8 cellular contexts compared by ENCODE assay signal in the genomic region with DNA sequence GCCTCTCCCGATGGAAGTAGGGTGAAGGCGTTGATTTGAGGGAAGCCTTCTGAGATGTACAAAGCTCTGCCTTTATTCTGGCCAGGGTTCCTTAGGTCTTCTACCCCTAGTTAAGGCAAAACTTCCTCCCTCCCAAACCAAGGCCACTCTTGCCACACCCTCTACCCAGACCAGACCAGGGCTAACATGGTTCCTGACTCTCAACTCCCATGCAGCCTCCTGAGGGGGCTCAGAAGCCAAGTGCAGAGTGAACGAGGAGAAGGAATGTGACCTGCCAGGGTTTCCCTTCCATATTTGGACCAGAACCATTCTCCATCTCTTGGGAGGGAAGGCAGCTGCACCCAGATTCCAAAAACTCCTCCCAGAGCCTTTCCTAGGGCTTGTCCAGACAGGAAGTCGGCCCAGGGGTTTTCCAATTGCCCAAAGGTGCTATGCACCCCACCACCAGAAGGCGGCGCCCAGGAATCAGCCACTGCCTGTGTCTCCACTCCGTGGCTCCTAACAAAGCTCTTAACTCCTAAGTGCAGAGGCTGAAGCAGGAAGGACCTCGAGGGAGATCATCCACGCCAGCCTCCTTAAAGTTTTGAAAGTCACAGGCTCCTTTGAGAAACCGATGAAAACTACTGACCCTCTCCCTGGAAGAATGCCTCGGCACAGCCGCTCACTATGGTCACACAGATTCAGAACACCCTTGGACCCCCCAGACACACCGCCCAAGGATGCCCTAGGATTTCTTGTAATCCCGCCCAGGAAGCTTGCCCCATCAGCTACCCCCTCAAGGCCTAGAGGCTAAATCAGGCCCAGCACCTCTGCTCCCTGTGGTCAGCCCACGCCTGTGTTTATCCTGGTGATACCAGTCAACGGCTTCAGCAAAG.
A peak's percentile ranks its signal among the peaks of the same experiment; 100 is the strongest.
DNase-seq lines count a peak whose midpoint lies in the region; ATAC-seq and TF ChIP-seq lines count a peak whose summit lies in the region.

No MANE protein-coding gene starts in this region.

- TF ChIP-seq CTCF in prostate gland (IDR thresholded peaks at IDR 0.05): peak in 3 of 4 experiments; percentile 53 to 77 (median 73)

- H3K4me1 ChIP-seq in prostate gland (replicated peaks): no peaks in the 10 kb centered on the region

- no peaks in the 10 kb centered on the region for H3K27me3 ChIP-seq in prostate gland (replicated peaks; ENCODE audit: insufficient read depth)

- no peak overlapping the region for H3K4me3 Mint-ChIP-seq in activated T-cell treated with anti-CD3 and anti-CD28 coated beads, Interleukin-2, amount 50 U/mL, for 4 hours

- H3K4me1 Mint-ChIP-seq in activated T-cell treated with anti-CD3 and anti-CD28 coated beads, Interleukin-2, amount 50 U/mL, for 4 hours (ENCODE audit: low read depth): peaks cover 2% of the 10 kb centered on the region

- 72% methylated on average over 16 of the region's 16 CpGs for WGBS in prostate gland

- peak; percentile 38 to 71 for ATAC-seq in activated T-cell treated with anti-CD3 and anti-CD28 coated beads, Interleukin-2, amount 50 U/mL, for 4 hours
- ATAC-seq in HG03521 (IDR thresholded peaks at IDR 0.05; ENCODE audit: unreplicated experiment) (no peak), HG03135 (IDR thresholded peaks at IDR 0.05; ENCODE audit: unreplicated experiment) (no peak)

- no peaks in the 10 kb centered on the region for H3K36me3 Mint-ChIP-seq in activated T-cell treated with anti-CD3 and anti-CD28 coated beads, Interleukin-2, amount 50 U/mL, for 4 hours (ENCODE audit: insufficient read depth)

- DNase-seq in DMS 273 treated with DMSO at 0.1 percent for 48 hours (lab: John Stamatoyannopoulos, UW) (peak; percentile 23), HK-2 (ENCODE audit: unreplicated experiment) (peak; percentile 81), OCI-M1 (lab: John Stamatoyannopoulos, UW) (peak; percentile 73), fibroblast of the conjunctiva (ENCODE audit: low read depth) (peak; percentile 23), prostate gland (ENCODE audit: low spot score) (no peak)
- DNase-seq in activated T-cell treated with anti-CD3 and anti-CD28 coated beads, Interleukin-2, amount 50 U/mL, for 4 hours: peak; percentile 44

- no peaks in the 10 kb centered on the region for H3K9me3 ChIP-seq in prostate gland

- no peak for TF ChIP-seq POLR2A in prostate gland (IDR thresholded peaks at IDR 0.05)

- no peaks in the 10 kb centered on the region for H3K9me3 Mint-ChIP-seq in activated T-cell treated with anti-CD3 and anti-CD28 coated beads, Interleukin-2, amount 50 U/mL, for 4 hours

- H3K36me3 ChIP-seq in prostate gland: no peaks in the 10 kb centered on the region

- intact Hi-C loops in prostate gland (cut with DNase I): loop anchor here (5.0 kb wide), 1 partner anchor 250 kb away; no protein-coding TSS in a partner anchor

- H3K27me3 Mint-ChIP-seq in activated T-cell treated with anti-CD3 and anti-CD28 coated beads, Interleukin-2, amount 50 U/mL, for 4 hours (ENCODE audit: low read depth): no peaks in the 10 kb centered on the region

- H3K4me3 ChIP-seq in prostate gland: no peak overlapping the region

- H3K27ac ChIP-seq in prostate gland: no peak overlapping the region

Comparison
In these comparisons a context has a peak if more than half of its experiments do, and no peak if none do; other contexts are left out.
1. ATAC-seq: peak in activated T-cell treated with anti-CD3 and anti-CD28 coated beads, Interleukin-2, amount 50 U/mL, for 4 hours (2 of 2); none in HG03521 (single experiment) and HG03135 (single experiment).